ENCODE assay signal across 4 cellular contexts in genomic region chr7:86440420-86440819, GRCh38.
A peak's percentile ranks its signal among the peaks of the same experiment; 100 is the strongest.
DNase-seq lines count a peak whose midpoint lies in the region; ATAC-seq lines count a peak whose summit lies in the region.
"Not testable (repeated sequence)": the region's sequence is repeated elsewhere in the genome, so short reads cannot be mapped to it uniquely, and the experiment has no call there.

No MANE protein-coding gene starts in this region.

- H3K79me2 ChIP-seq in mesendoderm (ENCODE audit: control insufficient read depth, insufficient read depth, low read length) = not testable (repeated sequence)

- ATAC-seq in Right ventricle myocardium inferior = not testable (repeated sequence)

- H3K23ac ChIP-seq in mesendoderm (ENCODE audit: low read length) = not testable (repeated sequence)

- not testable (repeated sequence) for H3K4me2 ChIP-seq in mesendoderm (ENCODE audit: low read length)

- not testable (repeated sequence) for H2AK5ac ChIP-seq in mesendoderm (ENCODE audit: low read length)

- H3K27ac ChIP-seq in mesendoderm (ENCODE audit: low read depth, low read length) = not testable (repeated sequence)

- H4K5ac ChIP-seq in mesendoderm (ENCODE audit: low read length) = not testable (repeated sequence)

- not testable (repeated sequence) for H2BK120ac ChIP-seq in mesendoderm (ENCODE audit: low read depth, low read length)

- not testable (repeated sequence) for H3K4me1 ChIP-seq in mesendoderm (ENCODE audit: control insufficient read depth, low read depth, low read length)

- not testable (repeated sequence) for H3K36me3 ChIP-seq in mesendoderm (ENCODE audit: control insufficient read depth, insufficient read depth, low read length)

- not testable (repeated sequence) for H3K4me3 ChIP-seq in mesendoderm (ENCODE audit: low read length)

- intact Hi-C loops in Right ventricle myocardium inferior (cut with DNase I) = not testable (repeated sequence)

- H3K9ac ChIP-seq in mesendoderm (ENCODE audit: low read length) = not testable (repeated sequence)

- no CpG with 5 or more reads among the region's 29 CpGs for WGBS in mesendoderm (ENCODE audit: extremely low coverage, insufficient coverage, low lambda C conversion rate)

- H4K8ac ChIP-seq in mesendoderm (ENCODE audit: low read depth, low read length) = not testable (repeated sequence)

- H2BK15ac ChIP-seq in mesendoderm (replicated peaks; ENCODE audit: low read depth) = not testable (repeated sequence)

- DNase-seq in ELF-1 (ENCODE audit: low read depth, low spot score) (peak; percentile 36), activated gamma-delta T cell (lab: John Stamatoyannopoulos, UW) (peak; percentile 9), Right ventricle myocardium inferior (ENCODE audit: missing footprints) (peak; percentile 59)
- DNase-seq in mesendoderm = not testable (repeated sequence)

- H3K4ac ChIP-seq in mesendoderm (ENCODE audit: low read depth, low read length) = peak overlapping the region; percentile 16

- not testable (repeated sequence) for H3K56ac ChIP-seq in mesendoderm (ENCODE audit: low read length)

- not testable (repeated sequence) for H2BK5ac ChIP-seq in mesendoderm (ENCODE audit: low read length)

- H3K18ac ChIP-seq in mesendoderm (ENCODE audit: low read length) = not testable (repeated sequence)

- not testable (repeated sequence) for H3K79me1 ChIP-seq in mesendoderm (ENCODE audit: low read length)

- H3K27me3 ChIP-seq in mesendoderm (ENCODE audit: insufficient read depth, low read length, poor library complexity) = not testable (repeated sequence)
